In the genomic region with DNA sequence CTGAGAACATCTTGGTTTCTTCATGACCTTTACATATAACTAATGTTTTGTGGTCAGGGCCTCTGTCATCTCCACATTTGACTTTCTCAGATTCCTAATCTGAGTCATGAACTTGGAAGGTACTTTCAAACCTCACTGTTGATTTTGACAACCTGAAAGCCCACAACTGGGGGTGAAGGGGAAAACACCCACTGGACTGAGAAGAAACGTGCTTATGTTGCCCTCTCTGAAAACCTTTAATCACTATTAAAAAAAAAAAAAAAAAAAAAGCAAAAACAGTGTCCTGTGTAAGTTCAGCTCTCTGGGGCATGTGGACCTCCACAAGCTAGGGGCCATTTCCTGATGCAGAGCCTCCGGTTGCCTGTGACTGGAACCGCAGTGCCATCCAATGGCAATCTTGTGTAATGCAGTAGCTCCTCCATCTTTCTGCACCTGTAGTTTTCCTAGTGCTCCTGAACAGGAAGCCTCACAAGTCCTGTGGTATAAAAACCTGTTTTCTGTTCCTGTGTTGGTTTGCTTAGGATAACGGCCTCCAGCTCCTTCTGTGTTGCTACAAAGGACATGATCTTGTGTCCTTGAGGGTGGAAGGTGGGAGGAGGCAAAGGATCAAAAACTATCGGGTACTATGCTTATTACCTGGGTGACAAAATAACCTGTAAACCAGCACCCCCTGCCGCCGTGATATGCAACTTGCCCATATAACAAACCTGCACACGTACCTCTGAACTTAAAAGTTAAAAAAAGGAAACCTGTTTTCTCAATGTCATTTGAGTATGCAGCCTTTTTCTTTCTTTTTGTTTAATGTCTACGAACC, we compare ENCODE assay signal across 8 cellular contexts.
DNase-seq lines count a peak whose midpoint lies in the region; ATAC-seq, FAIRE-seq and TF ChIP-seq lines count a peak whose summit lies in the region.

No MANE protein-coding gene starts in this region.

- peak; percentile 64 for TF ChIP-seq CTCF in activated CD8-positive, alpha-beta T cell treated with anti-CD3 and anti-CD28 coated beads for 36 hours (IDR thresholded peaks at IDR 0.05)
- peak; percentile 79 for TF ChIP-seq CTCF in foreskin keratinocyte (conservative IDR thresholded peaks at IDR 0.05)

- no peak overlapping the region for H3K27ac Mint-ChIP-seq in activated CD8-positive, alpha-beta T cell treated with anti-CD3 and anti-CD28 coated beads for 36 hours

- H3K4me1 ChIP-seq in foreskin keratinocyte = no peaks in the 10 kb centered on the region

- H3K36me3 Mint-ChIP-seq in activated CD8-positive, alpha-beta T cell treated with anti-CD3 and anti-CD28 coated beads for 36 hours (ENCODE audit: low read depth) = no peaks in the 10 kb centered on the region

- peaks cover 9% of the 10 kb centered on the region for H3K27me3 ChIP-seq in foreskin keratinocyte

- no peaks in the 10 kb centered on the region for H3K9me3 Mint-ChIP-seq in activated CD8-positive, alpha-beta T cell treated with anti-CD3 and anti-CD28 coated beads for 36 hours

- H3K4me3 Mint-ChIP-seq in activated CD8-positive, alpha-beta T cell treated with anti-CD3 and anti-CD28 coated beads for 36 hours = no peak overlapping the region

- intact Hi-C loops in activated CD8-positive, alpha-beta T cell treated with anti-CD3 and anti-CD28 coated beads for 36 hours (cut with micrococcal nuclease) = loop anchor here (5.0 kb wide), 1 partner anchor 460 kb away; no protein-coding TSS in a partner anchor
- intact Hi-C loops in posterior vena cava (cut with DNase I) = no loop called here

- CTCF ChIA-PET in activated CD8-positive, alpha-beta T cell treated with anti-CD3 and anti-CD28 coated beads for 36 hours (lab: Charles Lee) = interaction anchor here (0.6 to 1.8 kb wide), 15 partner anchors 10 to 748 kb away, joined by 3 to 12 read pairs (median 3); no protein-coding TSS in a partner anchor

- ATAC-seq in GM21447 (IDR thresholded peaks at IDR 0.05; ENCODE audit: unreplicated experiment) (peak; percentile 88), HG03565 (IDR thresholded peaks at IDR 0.05; ENCODE audit: unreplicated experiment) (peak; percentile 75), foreskin keratinocyte (peak; percentile 90)
- peak; percentile 81 for ATAC-seq in activated CD8-positive, alpha-beta T cell treated with anti-CD3 and anti-CD28 coated beads for 36 hours

- peaks cover 1% of the 10 kb centered on the region for H3K27me3 Mint-ChIP-seq in activated CD8-positive, alpha-beta T cell treated with anti-CD3 and anti-CD28 coated beads for 36 hours

- H3K27ac ChIP-seq in foreskin keratinocyte = no peak overlapping the region

- POLR2A ChIA-PET in activated CD8-positive, alpha-beta T cell treated with anti-CD3 and anti-CD28 coated beads for 36 hours (lab: Charles Lee) = interaction anchor here (0.5 kb wide), 1 partner anchor 98 kb away, joined by 3 read pairs; no protein-coding TSS in a partner anchor

- peak; percentile 82 for FAIRE-seq in G401.6 (lab: Jason Lieb, UNC)

- peaks cover 5% of the 10 kb centered on the region for H3K4me1 Mint-ChIP-seq in activated CD8-positive, alpha-beta T cell treated with anti-CD3 and anti-CD28 coated beads for 36 hours (ENCODE audit: low read depth)

- DNase-seq in NCI-H510A (lab: John Stamatoyannopoulos, UW) = peak; percentile 47
- DNase-seq in activated CD8-positive, alpha-beta T cell treated with anti-CD3 and anti-CD28 coated beads for 36 hours = peak; percentile 74
- DNase-seq in foreskin keratinocyte = peak; percentile 24 to 60
- peak; percentile 63 for DNase-seq in putamen (ENCODE audit: low spot score)
- DNase-seq in posterior vena cava (ENCODE audit: low spot score) = no peak
